21 cellular contexts compared by ENCODE assay signal in genomic region chr5:162703914-162704313, GRCh38.
A peak's percentile ranks its signal among the peaks of the same experiment; 100 is the strongest.
DNase-seq lines count a peak whose midpoint lies in the region; ATAC-seq, FAIRE-seq and TF ChIP-seq lines count a peak whose summit lies in the region.
"Had no signal": no experiment of that assay in that cellular context is flagged by ENCODE, and none has a peak within 500 bp of the region (broad histone marks: within the 10 kb centered on the region; RNA-seq: fewer than 3 reads in every experiment).

No MANE protein-coding gene starts in this region.

- H3K79me2 ChIP-seq in HepG2 (ENCODE audit: insufficient read depth, low read length) = no peaks in the 10 kb centered on the region

- H3K27ac ChIP-seq in liver (ENCODE audit: low read depth in 1 of 2, low read length in 2 of 2) (no peak overlapping the region), HepG2 (ENCODE audit: extremely low read length, insufficient read depth, low read length) (no peak overlapping the region)
- H3K27ac ChIP-seq: C4-2B, SJSA1 had no signal

- H3K4me2 ChIP-seq in HepG2 (ENCODE audit: low read depth, low read length) = no peak overlapping the region

- TF ChIP-seq CTCF in liver (IDR thresholded peaks at IDR 0.05; ENCODE audit: low read depth, low read length, missing input control) (no peak), HepG2 (CRISPR knock-in tag; IDR thresholded peaks at IDR 0.05) (no peak)

- TF ChIP-seq EP300 in HepG2 (IDR thresholded peaks at IDR 0.05; ENCODE audit: low read depth in 2 of 2, low read length in 2 of 2) (no peak), HepG2 (CRISPR knock-in tag; IDR thresholded peaks at IDR 0.05; ENCODE audit: borderline replicate concordance) (no peak)

- H3K4me1 ChIP-seq in liver (ENCODE audit: control insufficient read depth in 4 of 4, insufficient read depth in 4 of 4, low read length in 3 of 4) (no peaks in the 10 kb centered on the region), HepG2 (ENCODE audit: insufficient read depth, low read length) (no peaks in the 10 kb centered on the region)
- H3K4me1 ChIP-seq: SJSA1 had no signal

- H3K4me3 ChIP-seq in liver (ENCODE audit: low read depth in 1 of 3, low read length in 3 of 3) (no peak overlapping the region), HepG2 (replicated peaks in 1 of 3; ENCODE audit: insufficient read depth in 1 of 3, low read depth in 2 of 3, low read length in 3 of 3) (no peak overlapping the region)
- H3K4me3 ChIP-seq: K562, SJSA1 had no signal

- CTCF ChIA-PET in HepG2 (lab: Yijun Ruan, JAX; ENCODE audit: low intra/inter-chr PET ratio, low total read pairs) = no interaction called here

- intact Hi-C loops in HepG2 (cut with micrococcal nuclease; ENCODE audit: unreplicated experiment) (no loop called here), left colon (cut with DNase I, micrococcal nuclease) (no loop called here)

- no peak overlapping the region for H2AFZ ChIP-seq in HepG2 (ENCODE audit: low read length)

- no peaks in the 10 kb centered on the region for H3K9me3 ChIP-seq in liver (ENCODE audit: control insufficient read depth in 4 of 4, low read length in 3 of 4)
- H3K9me3 ChIP-seq in HepG2 (ENCODE audit: low read length) = peaks cover 71% of the 10 kb centered on the region

- H4K20me1 ChIP-seq in HepG2 (ENCODE audit: insufficient read depth, low read length) = no peaks in the 10 kb centered on the region

- BruUV-seq in HepG2 (replicated peaks; lab: Mats Ljungman, UMichigan) = no TSS peak

- H3K9ac ChIP-seq in liver (ENCODE audit: low read depth in 1 of 2, low read length in 2 of 2) (no peak overlapping the region), HepG2 (ENCODE audit: insufficient read depth, low read depth, low read length) (no peak overlapping the region)

- FAIRE-seq in HepG2 (lab: Jason Lieb, UNC) = no peak
- FAIRE-seq: D721Med, K562 had no signal

- H3K27me3 ChIP-seq in liver (ENCODE audit: control insufficient read depth in 4 of 4, insufficient read depth in 4 of 4, low read length in 3 of 4) (no peaks in the 10 kb centered on the region), HepG2 (ENCODE audit: control insufficient read depth in 1 of 2, insufficient read depth in 2 of 2, low read length in 2 of 2) (no peaks in the 10 kb centered on the region)
- H3K27me3 ChIP-seq: SJSA1 had no signal

- no peak for TF ChIP-seq POLR2A in HepG2 (IDR thresholded peaks at IDR 0.05; ENCODE audit: insufficient read depth in 1 of 2, low read depth in 2 of 2, low read length in 2 of 2)

- no peaks in the 10 kb centered on the region for H3K36me3 ChIP-seq in liver (ENCODE audit: control insufficient read depth in 4 of 4, insufficient read depth in 3 of 4, low read depth in 1 of 4, low read length in 3 of 4)
- no peaks in the 10 kb centered on the region for H3K36me3 ChIP-seq in HepG2 (replicated peaks in 1 of 2; ENCODE audit: control insufficient read depth in 1 of 2, insufficient read depth in 2 of 2, low read length in 2 of 2)
- H3K36me3 ChIP-seq: SJSA1 had no signal

- in situ Hi-C loops in HepG2 (cut with HindIII; ENCODE audit: extremely low pct_ligation_motif_present, low pct_unique_long_range_greater_than_20kb) = no loop called here

- DNase-seq in HepG2 (ENCODE audit: low spot score) (no peak), RKO (ENCODE audit: low spot score) (peak; percentile 2), iPS-NIHi11 (ENCODE audit: low spot score) (peak; percentile 16), left colon (no peak), C1 segment of cervical spinal cord (lab: John Stamatoyannopoulos, UW) (no peak)
- no peak for DNase-seq in activated effector memory CD4-positive, alpha-beta T cell treated with anti-CD3 and anti-CD28 coated beads, Interleukin-2, amount 50 U/mL, for 16 hours
- DNase-seq: DND-41, GOT3, NCI-H1105 treated with DMSO at 0.1 percent for 48 hours, NCI-H1694 treated with DMSO at 0.1 percent for 48 hours, NCI-H2107, NCI-H510A treated with DMSO at 0.1 percent for 48 hours, NCI-H82, OCI-M1, SW 1271 had no signal

- POLR2A ChIA-PET in HepG2 (lab: Yijun Ruan, JAX) = no interaction called here

- TF ChIP-seq RAD21 in liver (IDR thresholded peaks at IDR 0.05) (no peak), HepG2 (CRISPR knock-in tag; IDR thresholded peaks at IDR 0.05) (no peak)

- WGBS in liver = 70% methylated on average over 2 of the region's 2 CpGs
- WGBS in HepG2 (ENCODE audit: low lambda C conversion rate) = 5% methylated on average over 2 of the region's 2 CpGs

- ATAC-seq in HepG2 = no peak
- ATAC-seq in left colon = no peak
- ATAC-seq in GM21825 (IDR thresholded peaks at IDR 0.05; ENCODE audit: unreplicated experiment) = no peak
- ATAC-seq: K562 had no signal

TF ChIP-seq in liver, 16 proteins besides CTCF, POLR2A, EP300 and RAD21:
- TF ChIP-seq HNF4G (IDR thresholded peaks at IDR 0.05) (no peak), REST (IDR thresholded peaks at IDR 0.05) (peak; percentile 96)

TF ChIP-seq in HepG2, 621 proteins besides CTCF, POLR2A, EP300 and RAD21:
- TF ChIP-seq ZNF512 (CRISPR knock-in tag; IDR thresholded peaks at IDR 0.05) = no peak
- no peak for TF ChIP-seq XBP1 (CRISPR knock-in tag; IDR thresholded peaks at IDR 0.05)
- TF ChIP-seq SIN3A (IDR thresholded peaks at IDR 0.05; ENCODE audit: borderline replicate concordance, low read depth, low read length) = no peak
- TF ChIP-seq ADNP (CRISPR knock-in tag; IDR thresholded peaks at IDR 0.05) = no peak
- no peak for TF ChIP-seq HHEX (CRISPR knock-in tag; IDR thresholded peaks at IDR 0.05)
- no peak for TF ChIP-seq ZFP82 (CRISPR knock-in tag; IDR thresholded peaks at IDR 0.05; ENCODE audit: borderline replicate concordance)
- no peak for TF ChIP-seq ZNF781 (CRISPR knock-in tag; IDR thresholded peaks at IDR 0.05; ENCODE audit: borderline replicate concordance, not compliant biosample characterization)
TF ChIP-seq in HepG2: peak in this region for 0.

Comparison
In these comparisons a context has a peak if more than half of its experiments do, and no peak if none do; other contexts are left out.
1. DNase-seq: peak in RKO (single experiment) and iPS-NIHi11 (single experiment); none in HepG2 (single experiment), left colon (0 of 2), C1 segment of cervical spinal cord (0 of 14) and activated effector memory CD4-positive, alpha-beta T cell treated with anti-CD3 and anti-CD28 coated beads, Interleukin-2, amount 50 U/mL, for 16 hours (single experiment).